ENCODE assay signal across 13 cellular contexts in the genomic region with DNA sequence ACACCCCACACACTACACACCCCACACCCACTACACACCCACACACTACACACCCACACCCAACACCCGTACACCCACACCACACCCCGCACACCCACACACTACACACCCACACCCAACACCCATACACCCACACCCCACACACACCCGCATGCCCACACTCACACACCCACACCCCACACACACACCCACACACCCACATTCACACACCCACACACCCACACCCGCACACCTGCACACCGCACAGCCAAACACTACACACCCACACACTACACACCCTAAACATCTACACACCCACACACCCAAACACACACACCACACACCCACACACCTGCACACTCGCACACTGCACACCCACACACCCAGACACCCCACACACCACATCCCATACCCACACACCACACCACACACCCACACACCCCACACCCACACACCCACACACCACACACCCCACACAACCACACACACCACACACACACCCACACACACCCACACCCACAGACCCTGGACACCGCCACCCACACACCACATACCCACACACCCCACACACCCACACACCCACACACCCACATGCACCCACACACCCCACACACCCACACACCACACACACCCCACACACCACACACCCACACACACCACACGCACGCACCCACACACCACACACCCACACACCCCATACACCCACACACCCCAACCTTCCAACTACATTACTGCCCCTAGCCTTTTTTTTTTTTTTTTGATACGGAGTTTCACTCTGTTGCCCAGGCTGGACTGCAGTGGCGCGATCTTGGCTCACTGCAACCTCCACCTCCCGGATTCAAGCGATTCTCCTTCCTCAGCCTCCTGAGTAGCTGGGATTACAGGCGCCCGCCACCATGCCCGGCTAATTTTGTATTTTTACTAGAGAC. TPM values are rescaled to one million over a fixed set of nuclear protein-coding genes. Genes with fewer than 3 reads are reported as not detected.
A peak's percentile ranks its signal among the peaks of the same experiment; 100 is the strongest.
DNase-seq lines count a peak whose midpoint lies in the region; ATAC-seq and TF ChIP-seq lines count a peak whose summit lies in the region.
"Had no signal": no experiment of that assay in that cellular context is flagged by ENCODE, and none has a peak within 500 bp of the region (broad histone marks: within the 10 kb centered on the region; RNA-seq: fewer than 3 reads in every experiment).

No MANE protein-coding gene starts in this region.

- H3K4me1 ChIP-seq in naive thymus-derived CD4-positive, alpha-beta T cell (ENCODE audit: control insufficient read depth in 2 of 2, insufficient read depth in 2 of 2, low read length in 2 of 2), result peaks cover 0 to 12% of the 10 kb centered on the region in 2 donors
- H3K4me1 ChIP-seq in thyroid gland, result no peaks in the 10 kb centered on the region

- peak; percentile 67 for DNase-seq in activated effector memory CD4-positive, alpha-beta T cell treated with anti-CD3 and anti-CD28 coated beads, Interleukin-2, amount 50 U/mL, for 16 hours
- DNase-seq in activated effector memory CD4-positive, alpha-beta T cell treated with Interleukin-2 at 50 U/mL for 16 hours, result no peak
- DNase-seq in activated T-cell treated with anti-CD3 and anti-CD28 coated beads, Interleukin-2, amount 50 U/mL, for 48 hours, result peak; percentile 34 to 37
- DNase-seq in naive thymus-derived CD4-positive, alpha-beta T cell, result peak in 1 of 9 donors; percentile 56
- DNase-seq in stimulated activated naive CD8-positive, alpha-beta T cell treated with anti-CD3 and anti-CD28 coated beads, Interleukin-15, amount 100 ng/mL, for 72 hours, result peak; percentile 17 to 29
- DNase-seq in OCI-M1 (lab: John Stamatoyannopoulos, UW) (no peak), thyroid gland (no peak)
- DNase-seq: kidney, NCI-H1417 treated with DMSO at 0.1 percent for 48 hours, PC-3 had no signal

- H3K9me3 Mint-ChIP-seq in naive thymus-derived CD4-positive, alpha-beta T cell, result no peaks in the 10 kb centered on the region
- no peaks in the 10 kb centered on the region for H3K9me3 Mint-ChIP-seq in stimulated activated naive CD8-positive, alpha-beta T cell treated with anti-CD3 and anti-CD28 coated beads, Interleukin-15, amount 100 ng/mL, for 72 hours
- H3K9me3 Mint-ChIP-seq: WTC11 had no signal

- no peaks in the 10 kb centered on the region for H3K27me3 Mint-ChIP-seq in naive thymus-derived CD4-positive, alpha-beta T cell
- H3K27me3 Mint-ChIP-seq in stimulated activated naive CD8-positive, alpha-beta T cell treated with anti-CD3 and anti-CD28 coated beads, Interleukin-15, amount 100 ng/mL, for 72 hours, result no peaks in the 10 kb centered on the region

- H3K36me3 ChIP-seq in naive thymus-derived CD4-positive, alpha-beta T cell (ENCODE audit: control insufficient read depth in 2 of 3, insufficient read depth in 3 of 3, low read length in 3 of 3), result no peaks in the 10 kb centered on the region
- no peaks in the 10 kb centered on the region for H3K36me3 ChIP-seq in thyroid gland

- H3K36me3 Mint-ChIP-seq in naive thymus-derived CD4-positive, alpha-beta T cell, result no peaks in the 10 kb centered on the region
- H3K36me3 Mint-ChIP-seq: WTC11 had no signal

- H3K4me1 Mint-ChIP-seq in naive thymus-derived CD4-positive, alpha-beta T cell, result peaks cover 0 to 14% (median 7%) of the 10 kb centered on the region in 7 donors
- peaks cover 6% of the 10 kb centered on the region for H3K4me1 Mint-ChIP-seq in stimulated activated naive CD8-positive, alpha-beta T cell treated with anti-CD3 and anti-CD28 coated beads, Interleukin-15, amount 100 ng/mL, for 72 hours
- H3K4me1 Mint-ChIP-seq: WTC11 had no signal

- 95% methylated on average over 17 of the region's 17 CpGs for WGBS in thyroid gland, 2 donors

- TF ChIP-seq CTCF in thyroid gland (IDR thresholded peaks at IDR 0.05), result no peak

- CTCF ChIA-PET in naive thymus-derived CD4-positive, alpha-beta T cell (lab: Charles Lee), result interaction anchor here (0.5 to 1.6 kb wide), 3 partner anchors 10 to 429 kb away, joined by 3 to 4 read pairs (median 3); no protein-coding TSS in a partner anchor

- H3K9me3 ChIP-seq in naive thymus-derived CD4-positive, alpha-beta T cell (ENCODE audit: control insufficient read depth in 2 of 3, low read length in 3 of 3), result no peaks in the 10 kb centered on the region
- H3K9me3 ChIP-seq in thyroid gland, result no peaks in the 10 kb centered on the region

- TF ChIP-seq POLR2A in thyroid gland (IDR thresholded peaks at IDR 0.05), result no peak

- H3K4me3 ChIP-seq in naive thymus-derived CD4-positive, alpha-beta T cell (ENCODE audit: low read length), result no peak overlapping the region
- H3K4me3 ChIP-seq in thyroid gland (replicated peaks in 1 of 3), result no peak overlapping the region

- H3K27ac Mint-ChIP-seq in naive thymus-derived CD4-positive, alpha-beta T cell, result peak overlapping the region in 8 of 9 donors; percentile 10 to 83 (median 56)
- peak overlapping the region; percentile 82 to 98 for H3K27ac Mint-ChIP-seq in stimulated activated naive CD8-positive, alpha-beta T cell treated with anti-CD3 and anti-CD28 coated beads, Interleukin-15, amount 100 ng/mL, for 72 hours
- H3K27ac Mint-ChIP-seq: WTC11 had no signal

- intact Hi-C loops in naive thymus-derived CD4-positive, alpha-beta T cell (cut with micrococcal nuclease), result loop anchor here in 1 of 2 donors (1.0 kb wide), 2 partner anchors 86 to 158 kb away; no protein-coding TSS in a partner anchor
- intact Hi-C loops in thyroid gland (cut with DNase I), result no loop called here

- H3K27ac ChIP-seq in naive thymus-derived CD4-positive, alpha-beta T cell (ENCODE audit: low read depth, low read length), result no peak overlapping the region
- H3K27ac ChIP-seq in thyroid gland, result no peak overlapping the region
- H3K27ac ChIP-seq: KMS-11 had no signal

- ATAC-seq in naive thymus-derived CD4-positive, alpha-beta T cell, result peak; percentile 39
- ATAC-seq in stimulated activated naive CD8-positive, alpha-beta T cell treated with anti-CD3 and anti-CD28 coated beads, Interleukin-15, amount 100 ng/mL, for 72 hours, result peak; percentile 69
- ATAC-seq in HG03342 (IDR thresholded peaks at IDR 0.05; ENCODE audit: unreplicated experiment), result no peak
- ATAC-seq: WTC11 had no signal

- H3K27me3 ChIP-seq in naive thymus-derived CD4-positive, alpha-beta T cell (ENCODE audit: control insufficient read depth in 2 of 2, insufficient read depth in 2 of 2, low read length in 2 of 2), result no peaks in the 10 kb centered on the region
- H3K27me3 ChIP-seq in thyroid gland, result no peaks in the 10 kb centered on the region

- no peak overlapping the region for H3K4me3 Mint-ChIP-seq in naive thymus-derived CD4-positive, alpha-beta T cell
- peak overlapping the region in 1 of 2 donors; percentile 66 for H3K4me3 Mint-ChIP-seq in stimulated activated naive CD8-positive, alpha-beta T cell treated with anti-CD3 and anti-CD28 coated beads, Interleukin-15, amount 100 ng/mL, for 72 hours
- H3K4me3 Mint-ChIP-seq: WTC11 had no signal

- POLR2A ChIA-PET in naive thymus-derived CD4-positive, alpha-beta T cell (lab: Charles Lee), result no interaction called here

RNA-seq across cellular contexts. Expression of gene CEP19, which starts 16.9 kb away (rescaled TPM):
- total RNA-seq in naive thymus-derived CD4-positive, alpha-beta T cell, result 1 to 10 TPM in 4 of 5 experiments, under 1 TPM in 1; 0.96 to 8.1 (median 6.9) TPM
- 10 to 100 TPM in 1 of 2 donors, 1 to 10 TPM in 1; 5.0 to 10.7 TPM for polyA plus RNA-seq in naive thymus-derived CD4-positive, alpha-beta T cell
- total RNA-seq in thyroid gland, result 1 to 10 TPM; 1.2 to 5.2 (median 3.8) TPM

RNA-seq across cellular contexts. Expression of gene PIGX, which starts 17.0 kb away (rescaled TPM):
- total RNA-seq in naive thymus-derived CD4-positive, alpha-beta T cell, result 10 to 100 TPM; 13.7 to 58.5 (median 17.3) TPM
- 10 to 100 TPM; 22.6 to 35.9 TPM for polyA plus RNA-seq in naive thymus-derived CD4-positive, alpha-beta T cell
- 10 to 100 TPM; 23.1 to 40.6 (median 31.3) TPM for total RNA-seq in thyroid gland

RNA-seq across cellular contexts. Expression of gene PAK2, which starts 44.5 kb away (rescaled TPM):
- total RNA-seq in naive thymus-derived CD4-positive, alpha-beta T cell, result 10 to 100 TPM; 57.7 to 97.3 (median 79.7) TPM
- 10 to 100 TPM; 25.8 to 30.8 TPM for polyA plus RNA-seq in naive thymus-derived CD4-positive, alpha-beta T cell
- 10 to 100 TPM; 29.9 to 43.8 (median 39.0) TPM for total RNA-seq in thyroid gland

RNA-seq across cellular contexts. Expression of gene NRROS, which starts 55.7 kb away (rescaled TPM):
- total RNA-seq in naive thymus-derived CD4-positive, alpha-beta T cell, result 10 to 100 TPM in 4 of 5 experiments, 1 to 10 TPM in 1; 9.8 to 53.3 (median 14.2) TPM
- 1 to 10 TPM; 1.3 to 4.3 TPM for polyA plus RNA-seq in naive thymus-derived CD4-positive, alpha-beta T cell
- 1 to 10 TPM; 1.2 to 3.9 (median 1.7) TPM for total RNA-seq in thyroid gland

Comparison
In these comparisons a context has a peak if more than half of its experiments do, and no peak if none do; other contexts are left out.
1. DNase-seq: peak in activated effector memory CD4-positive, alpha-beta T cell treated with anti-CD3 and anti-CD28 coated beads, Interleukin-2, amount 50 U/mL, for 16 hours (single experiment), activated T-cell treated with anti-CD3 and anti-CD28 coated beads, Interleukin-2, amount 50 U/mL, for 48 hours (2 of 2) and stimulated activated naive CD8-positive, alpha-beta T cell treated with anti-CD3 and anti-CD28 coated beads, Interleukin-15, amount 100 ng/mL, for 72 hours (2 of 2); none in activated effector memory CD4-positive, alpha-beta T cell treated with Interleukin-2 at 50 U/mL for 16 hours (single experiment), OCI-M1 (single experiment) and thyroid gland (0 of 2).